In genomic region chr6:30556006-30556713, GRCh38 we compare ENCODE assay signal across 8 cellular contexts. TPM values are rescaled to one million over a fixed set of nuclear protein-coding genes. Genes with fewer than 3 reads are reported as not detected.
DNase-seq lines count a peak whose midpoint lies in the region; ATAC-seq and TF ChIP-seq lines count a peak whose summit lies in the region.

TSS of gene GNL1 (minus strand) at chr6:30556489. CDS start at chr6:30556203, 286 bp downstream.

- H3K36me3 ChIP-seq in left ventricle myocardium inferior (peaks cover 31% of the 10 kb centered on the region), uterus (no peaks in the 10 kb centered on the region)

- peaks cover 39% of the 10 kb centered on the region for H3K4me1 Mint-ChIP-seq in T-helper 17 cell

- H3K9me3 ChIP-seq in T-helper 17 cell (ENCODE audit: control insufficient read depth, low read length, poor library complexity, severe bottlenecking) (no peaks in the 10 kb centered on the region), left ventricle myocardium inferior (replicated peaks) (no peaks in the 10 kb centered on the region), uterus (no peaks in the 10 kb centered on the region)

- H3K27ac ChIP-seq in left ventricle myocardium inferior (replicated peaks) (peak within 1 kb of the TSS; percentile 98), uterus (peak within 1 kb of the TSS; percentile 97 to 98)

- TF ChIP-seq POLR2A in uterus (IDR thresholded peaks at IDR 0.05): peak; percentile 20 to 75

- intact Hi-C loops in left ventricle myocardium inferior (cut with micrococcal nuclease) (no loop called here), uterus (cut with DNase I; ENCODE audit: low total_unique reads) (no loop called here)

- H3K4me1 ChIP-seq in left ventricle myocardium inferior (peaks cover 50% of the 10 kb centered on the region), uterus (peaks cover 4 to 5% of the 10 kb centered on the region in 2 donors)

- H3K27me3 Mint-ChIP-seq in T-helper 17 cell: no peaks in the 10 kb centered on the region

- ATAC-seq in HG02870 (IDR thresholded peaks at IDR 0.05; ENCODE audit: unreplicated experiment): peak; percentile 78
- peak; percentile 92 for ATAC-seq in T-helper 17 cell

- H3K36me3 Mint-ChIP-seq in T-helper 17 cell (ENCODE audit: low read depth): peaks cover 21% of the 10 kb centered on the region

- H3K27ac Mint-ChIP-seq in T-helper 17 cell: peak within 1 kb of the TSS; percentile 100

- peak; percentile 94 for DNase-seq in GM13977 (ENCODE audit: low spot score)
- DNase-seq in NCI-H1694 (lab: John Stamatoyannopoulos, UW): peak; percentile 29
- peak; percentile 96 to 99 (median 98) for DNase-seq in T-helper 17 cell
- DNase-seq in amygdala (lab: John Stamatoyannopoulos, UW): peak; percentile 33 to 96 (median 84)
- DNase-seq in left ventricle myocardium inferior: peak; percentile 92
- peak; percentile 64 for DNase-seq in pulmonary artery endothelial cell (ENCODE audit: low read depth, low spot score)
- peak; percentile 92 to 95 for DNase-seq in uterus

- H3K4me3 ChIP-seq in left ventricle myocardium inferior: peak within 1 kb of the TSS; percentile 90
- H3K4me3 ChIP-seq in uterus: peak within 1 kb of the TSS; percentile 71 to 73

- no peaks in the 10 kb centered on the region for H3K27me3 ChIP-seq in left ventricle myocardium inferior (ENCODE audit: low read depth)
- no peaks in the 10 kb centered on the region for H3K27me3 ChIP-seq in uterus

- peak; percentile 1 for TF ChIP-seq CTCF in GM13977 (IDR thresholded peaks at IDR 0.05; ENCODE audit: extremely low read depth, insufficient read depth, missing control alignments)
- TF ChIP-seq CTCF in left ventricle myocardium inferior (IDR thresholded peaks at IDR 0.05; ENCODE audit: borderline replicate concordance): peak; percentile 15
- no peak for TF ChIP-seq CTCF in uterus (IDR thresholded peaks at IDR 0.05)

- H3K4me3 Mint-ChIP-seq in T-helper 17 cell: peak within 1 kb of the TSS; percentile 99

- in situ Hi-C loops in GM13977 (cut with MboI; ENCODE audit: low pct_unique_long_range_greater_than_20kb, low sequenced_read_pairs, unreplicated experiment): no loop called here

RNA-seq across cellular contexts. Expression of gene GNL1, which starts in this region (rescaled TPM):
- total RNA-seq in T-helper 17 cell (100 to 1,000 TPM; 178 to 211 TPM), left ventricle myocardium inferior (18.3 TPM), pulmonary artery endothelial cell (62.7 and 69.2 TPM in 2 replicates), uterus (100 to 1,000 TPM in 2 of 4 donors, 10 to 100 TPM in 1, 1 to 10 TPM in 1; 7.2 to 150 (median 79.5) TPM)

Comparison
In these comparisons a context has a peak if more than half of its experiments do, and no peak if none do; other contexts are left out.
1. Peak in every context shown above with its lines: DNase-seq, ATAC-seq, H3K4me3 ChIP-seq and H3K27ac ChIP-seq.
2. DNase-seq: peak in every context shown above with its lines; median percentile 98 in T-helper 17 cell; 94 in GM13977; 94 in uterus; 92 in left ventricle myocardium inferior; 84 in amygdala; 64 in pulmonary artery endothelial cell; 29 in NCI-H1694.
3. CTCF ChIP-seq: peak in GM13977 (single experiment) and left ventricle myocardium inferior (single experiment); none in uterus (0 of 4).